ENCODE assay signal across 9 cellular contexts in genomic region chr17:58085039-58085715, GRCh38. TPM values are rescaled to one million over a fixed set of nuclear protein-coding genes. Genes with fewer than 3 reads are reported as not detected.
A peak's percentile ranks its signal among the peaks of the same experiment; 100 is the strongest.
DNase-seq lines count a peak whose midpoint lies in the region; ATAC-seq and TF ChIP-seq lines count a peak whose summit lies in the region.
"Had no signal": no experiment of that assay in that cellular context is flagged by ENCODE, and none has a peak within 500 bp of the region (broad histone marks: within the 10 kb centered on the region; RNA-seq: fewer than 3 reads in every experiment).

No MANE protein-coding gene starts in this region.

- H3K9me3 Mint-ChIP-seq in brain: no peaks in the 10 kb centered on the region

- no peak overlapping the region for H2BK5ac ChIP-seq in mesendoderm (ENCODE audit: low read length)

- H3K27ac ChIP-seq in heart right ventricle (peak overlapping the region in 9 of 10 donors; percentile 23 to 99 (median 98)), mesendoderm (ENCODE audit: low read depth, low read length) (no peak overlapping the region), vagina (no peak overlapping the region), foreskin keratinocyte (no peak overlapping the region)

- peaks cover 86% of the 10 kb centered on the region for H3K4me1 Mint-ChIP-seq in brain

- H3K18ac ChIP-seq in mesendoderm (ENCODE audit: low read length): no peak overlapping the region

- H3K9ac ChIP-seq in mesendoderm (ENCODE audit: low read length): peak overlapping the region; percentile 15

- peaks cover 3 to 68% (median 54%) of the 10 kb centered on the region in 9 donors for H3K4me1 ChIP-seq in heart right ventricle
- peaks cover 20% of the 10 kb centered on the region for H3K4me1 ChIP-seq in mesendoderm (ENCODE audit: control insufficient read depth, low read depth, low read length)
- peaks cover 50% of the 10 kb centered on the region for H3K4me1 ChIP-seq in vagina
- H3K4me1 ChIP-seq in foreskin keratinocyte: peaks cover 13% of the 10 kb centered on the region

- H3K36me3 ChIP-seq in heart right ventricle (peaks cover 0 to 52% (median 34%) of the 10 kb centered on the region in 9 donors), mesendoderm (ENCODE audit: control insufficient read depth, insufficient read depth, low read length) (peaks cover 8% of the 10 kb centered on the region), vagina (peaks cover 0 to 34% of the 10 kb centered on the region in 2 donors), H7 (replicated peaks; ENCODE audit: control insufficient read depth, insufficient read depth, low read length) (peaks cover 28% of the 10 kb centered on the region)

- H3K27me3 ChIP-seq in heart right ventricle (no peaks in the 10 kb centered on the region), mesendoderm (ENCODE audit: insufficient read depth, low read length, poor library complexity) (no peaks in the 10 kb centered on the region), vagina (no peaks in the 10 kb centered on the region), foreskin keratinocyte (no peaks in the 10 kb centered on the region), H7 (ENCODE audit: control insufficient read depth, insufficient read depth, low read length) (no peaks in the 10 kb centered on the region)

- peaks cover 8% of the 10 kb centered on the region for H3K27me3 Mint-ChIP-seq in brain

- no peak for TF ChIP-seq POLR2A in vagina (IDR thresholded peaks at IDR 0.05)

- H3K9me3 ChIP-seq in heart right ventricle (no peaks in the 10 kb centered on the region), vagina (no peaks in the 10 kb centered on the region)

- peaks cover 34% of the 10 kb centered on the region for H3K79me1 ChIP-seq in mesendoderm (ENCODE audit: low read length)

- no peak overlapping the region for H3K56ac ChIP-seq in mesendoderm (ENCODE audit: low read length)

- H3K4ac ChIP-seq in mesendoderm (ENCODE audit: low read depth, low read length): no peak overlapping the region

- DNase-seq in heart right ventricle (no peak), left ventricle myocardium superior (no peak), mesendoderm (no peak), vagina (ENCODE audit: extremely low spot score in 2 of 2) (peak in 1 of 2 donors; percentile 94), foreskin keratinocyte (no peak), H7 (no peak), putamen (ENCODE audit: low spot score) (no peak)
- DNase-seq: NCI-H1048 had no signal

- H2AK5ac ChIP-seq in mesendoderm (ENCODE audit: low read length): no peak overlapping the region

- H4K5ac ChIP-seq in mesendoderm (ENCODE audit: low read length): no peak overlapping the region

- H3K4me3 Mint-ChIP-seq in brain: peak overlapping the region; percentile 86 to 98 (median 91)

- peak overlapping the region; percentile 19 for H3K4me2 ChIP-seq in mesendoderm (ENCODE audit: low read length)

- no peak overlapping the region for H2BK120ac ChIP-seq in mesendoderm (ENCODE audit: low read depth, low read length)

- no peak for TF ChIP-seq CTCF in heart right ventricle (IDR thresholded peaks at IDR 0.05)
- TF ChIP-seq CTCF in brain (conservative IDR thresholded peaks at IDR 0.05): no peak
- TF ChIP-seq CTCF in vagina (IDR thresholded peaks at IDR 0.05): no peak
- TF ChIP-seq CTCF in foreskin keratinocyte (conservative IDR thresholded peaks at IDR 0.05): no peak

- H3K27ac Mint-ChIP-seq in brain: peak overlapping the region; percentile 33 to 89 (median 84)

- H3K79me2 ChIP-seq in mesendoderm (ENCODE audit: control insufficient read depth, insufficient read depth, low read length): peaks cover 57% of the 10 kb centered on the region

- H2BK15ac ChIP-seq in mesendoderm (replicated peaks; ENCODE audit: low read depth): no peak overlapping the region

- peak overlapping the region in 9 of 10 donors; percentile 87 to 100 (median 97) for H3K4me3 ChIP-seq in heart right ventricle
- H3K4me3 ChIP-seq in mesendoderm (ENCODE audit: low read length): no peak overlapping the region
- H3K4me3 ChIP-seq in vagina: peak overlapping the region; percentile 94 to 100
- no peak overlapping the region for H3K4me3 ChIP-seq in H7 (ENCODE audit: insufficient read depth, low read depth, low read length)

- WGBS in heart right ventricle, 2 donors: 46 to 52% methylated on average over 8 of the region's 8 CpGs
- no CpG with 5 or more reads among the region's 8 CpGs for WGBS in mesendoderm (ENCODE audit: extremely low coverage, insufficient coverage, low lambda C conversion rate)

- H3K36me3 Mint-ChIP-seq in brain: peaks cover 56% of the 10 kb centered on the region

- ATAC-seq in heart right ventricle: no peak
- no peak for ATAC-seq in left ventricle myocardium superior
- ATAC-seq in foreskin keratinocyte: no peak

- H3K23ac ChIP-seq in mesendoderm (ENCODE audit: low read length): no peak overlapping the region

- intact Hi-C loops in heart right ventricle (cut with DNase I): loop anchor here in 8 of 10 donors (2.0 to 10.0 kb wide), 5 partner anchors 70 to 230 kb away; partner anchors contain the start of genes MRPS23 (in 4 of the 8) and SRSF1 (in 3 of the 8)
- intact Hi-C loops in left ventricle myocardium superior (cut with micrococcal nuclease): loop anchor here (10.0 kb wide), 1 partner anchor 80 kb away; the partner anchor contains the start of gene SRSF1
- intact Hi-C loops in vagina (cut with DNase I): loop anchor here (5.0 kb wide), 1 partner anchor 78 kb away; the partner anchor contains the start of gene SRSF1

- no peak overlapping the region for H4K8ac ChIP-seq in mesendoderm (ENCODE audit: low read depth, low read length)

RNA-seq across cellular contexts. Expression of gene DYNLL2, which starts 2.0 kb away (rescaled TPM):
- total RNA-seq in heart right ventricle (100 to 1,000 TPM in 2 of 10 donors, 10 to 100 TPM in 8; 73.4 to 105 (median 83.5) TPM), left ventricle myocardium superior (80.5 TPM), vagina (16.9 TPM), foreskin keratinocyte (24.3 and 26.4 TPM in 2 replicates)
- polyA plus RNA-seq in heart right ventricle (10 to 100 TPM; 45.3 to 46.1 TPM), brain (ENCODE audit: insufficient read depth, low read depth, low replicate concordance) (99.4 TPM), foreskin keratinocyte (21.4 and 23.6 TPM in 2 replicates)
- 21.8 TPM for polyA plus RNA-seq in mesendoderm (2013, experiment 1 of 2)
- 21.7 TPM for polyA plus RNA-seq in mesendoderm (2013, experiment 2 of 2)
- 10.2 and 10.5 TPM in 2 replicates for total RNA-seq in H7 (2014; rRNA removed; shearing (Covaris generic))

Comparison
In these comparisons a context has a peak if more than half of its experiments do, and no peak if none do; other contexts are left out.
1. H3K27ac ChIP-seq: peak in heart right ventricle (9 of 10); none in mesendoderm (single experiment), vagina (single experiment) and foreskin keratinocyte (single experiment).
2. H3K4me3 ChIP-seq: peak in heart right ventricle (9 of 10) and vagina (2 of 2); none in mesendoderm (single experiment) and H7 (single experiment).